ENCODE assay signal across 19 cellular contexts in the genomic region with DNA sequence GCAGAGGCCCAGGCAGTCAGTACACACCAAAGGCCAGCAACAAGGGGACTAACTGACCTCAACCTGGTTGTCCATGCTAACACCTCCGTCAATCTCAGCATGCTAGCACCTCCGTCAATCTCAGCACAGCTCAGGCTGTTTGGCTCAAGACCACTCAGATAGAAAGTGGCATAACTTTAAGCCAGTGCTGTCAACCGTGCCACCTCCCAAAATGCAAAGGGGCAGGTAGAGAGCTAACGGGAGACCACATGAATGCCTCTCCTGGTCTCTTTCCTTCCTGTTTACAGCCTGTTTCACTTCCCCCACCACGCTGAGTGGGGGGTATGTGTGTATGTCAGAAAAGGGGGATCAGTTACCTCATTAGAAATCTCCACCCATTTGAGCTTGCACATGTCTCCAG. TPM values are rescaled to one million over a fixed set of nuclear protein-coding genes. Genes with fewer than 3 reads are reported as not detected.
A peak's percentile ranks its signal among the peaks of the same experiment; 100 is the strongest.
DNase-seq lines count a peak whose midpoint lies in the region; ATAC-seq and TF ChIP-seq lines count a peak whose summit lies in the region.
"Had no signal": no experiment of that assay in that cellular context is flagged by ENCODE, and none has a peak within 500 bp of the region (broad histone marks: within the 10 kb centered on the region; RNA-seq: fewer than 3 reads in every experiment).

No MANE protein-coding gene starts in this region.

- peaks cover 50% of the 10 kb centered on the region for H3K4me1 Mint-ChIP-seq in activated CD4-positive, alpha-beta T cell treated with anti-CD3 and anti-CD28 coated beads for 36 hours
- peaks cover 56% of the 10 kb centered on the region for H3K4me1 Mint-ChIP-seq in activated T-cell treated with anti-CD3 and anti-CD28 coated beads, Interleukin-2, amount 50 U/mL, for 4 hours (ENCODE audit: low read depth)

- intact Hi-C loops in activated CD4-positive, alpha-beta T cell treated with anti-CD3 and anti-CD28 coated beads for 36 hours (cut with DNase I, micrococcal nuclease), result loop anchor here (2.0 to 10.0 kb wide), 3 partner anchors 31 to 846 kb away; partner anchors contain the start of genes EFTUD2 (in 1 of the 2) and NMT1 (in 1 of the 2)

- H3K27ac Mint-ChIP-seq in activated CD4-positive, alpha-beta T cell treated with anti-CD3 and anti-CD28 coated beads for 36 hours, result peak overlapping the region; percentile 99

- no peak for TF ChIP-seq POLR2A in GM18505 (IDR thresholded peaks at IDR 0.05; ENCODE audit: borderline replicate concordance, extremely low read depth, insufficient read depth, insufficient read length)

- CTCF ChIA-PET in activated CD4-positive, alpha-beta T cell treated with anti-CD3 and anti-CD28 coated beads for 36 hours (lab: Charles Lee), result interaction anchor here (0.7 to 2.3 kb wide), 13 partner anchors 10 to 131 kb away, joined by 3 to 28 read pairs (median 4); partner anchors contain the start of gene TMUB2

- H3K36me3 Mint-ChIP-seq in activated CD4-positive, alpha-beta T cell treated with anti-CD3 and anti-CD28 coated beads for 36 hours (ENCODE audit: low read depth), result peaks cover 57% of the 10 kb centered on the region
- H3K36me3 Mint-ChIP-seq in activated T-cell treated with anti-CD3 and anti-CD28 coated beads, Interleukin-2, amount 50 U/mL, for 4 hours (ENCODE audit: insufficient read depth), result peaks cover 36% of the 10 kb centered on the region

- POLR2A ChIA-PET in activated CD4-positive, alpha-beta T cell treated with anti-CD3 and anti-CD28 coated beads for 36 hours (lab: Charles Lee), result no interaction called here

- H3K9me3 Mint-ChIP-seq in activated CD4-positive, alpha-beta T cell treated with anti-CD3 and anti-CD28 coated beads for 36 hours (ENCODE audit: low read depth), result no peaks in the 10 kb centered on the region
- no peaks in the 10 kb centered on the region for H3K9me3 Mint-ChIP-seq in activated T-cell treated with anti-CD3 and anti-CD28 coated beads, Interleukin-2, amount 50 U/mL, for 4 hours

- ATAC-seq in activated CD4-positive, alpha-beta T cell treated with anti-CD3 and anti-CD28 coated beads for 36 hours, result peak; percentile 5
- no peak for ATAC-seq in activated T-cell treated with anti-CD3 and anti-CD28 coated beads, Interleukin-2, amount 50 U/mL, for 4 hours
- ATAC-seq in HG03457 (IDR thresholded peaks at IDR 0.05; ENCODE audit: unreplicated experiment), result no peak
- no peak for ATAC-seq in GM18505 (IDR thresholded peaks at IDR 0.05; ENCODE audit: unreplicated experiment)
- ATAC-seq: A549, gastroesophageal sphincter, left lobe of liver had no signal

- DNase-seq in activated CD4-positive, alpha-beta T cell treated with anti-CD3 and anti-CD28 coated beads for 36 hours, result peak; percentile 61
- no peak for DNase-seq in activated CD4-positive, alpha-beta T cell treated with anti-CD3 and anti-CD28 coated beads for 4 hours
- peak; percentile 80 for DNase-seq in Jurkat, Clone E6-1 (ENCODE audit: low read depth, low spot score)
- no peak for DNase-seq in activated T-cell treated with anti-CD3 and anti-CD28 coated beads, Interleukin-2, amount 50 U/mL, for 4 hours
- peak; percentile 51 for DNase-seq in stimulated activated CD8-positive, alpha-beta memory T cell treated with anti-CD3 and anti-CD28 coated beads, Interleukin-4, amount 100 ng/mL, for 48 hours
- DNase-seq in NCI-H1092 (lab: John Stamatoyannopoulos, UW), result no peak
- DNase-seq: activated effector memory CD4-positive, alpha-beta T cell treated with anti-CD3 and anti-CD28 coated beads, Interleukin-2, amount 50 U/mL, for 16 hours; EL; NCI-H1417; NK-92 treated with Interleukin-12 subunit alpha and Interleukin-12 subunit beta, amount 100 ng/mL, for 24 hours; thyroid gland had no signal

- H3K4me3 Mint-ChIP-seq in activated CD4-positive, alpha-beta T cell treated with anti-CD3 and anti-CD28 coated beads for 36 hours, result peak overlapping the region; percentile 99
- H3K4me3 Mint-ChIP-seq in activated T-cell treated with anti-CD3 and anti-CD28 coated beads, Interleukin-2, amount 50 U/mL, for 4 hours, result peak overlapping the region; percentile 84

- H3K27me3 Mint-ChIP-seq in activated CD4-positive, alpha-beta T cell treated with anti-CD3 and anti-CD28 coated beads for 36 hours, result no peaks in the 10 kb centered on the region
- no peaks in the 10 kb centered on the region for H3K27me3 Mint-ChIP-seq in activated T-cell treated with anti-CD3 and anti-CD28 coated beads, Interleukin-2, amount 50 U/mL, for 4 hours (ENCODE audit: low read depth)

- H3K4me3 ChIP-seq in Jurkat, Clone E6-1 (ENCODE audit: low read length), result peak overlapping the region; percentile 98
- H3K4me3 ChIP-seq: A549, coronary artery, gastroesophageal sphincter, thyroid gland had no signal

RNA-seq across cellular contexts. Expression of gene UBTF, which starts 3.3 kb away (rescaled TPM):
- total RNA-seq in activated CD4-positive, alpha-beta T cell treated with anti-CD3 and anti-CD28 coated beads for 36 hours, result 100 to 1,000 TPM; 127 to 162 TPM
- polyA plus RNA-seq in Jurkat, Clone E6-1 (2012; ENCODE audit: insufficient read depth, insufficient read length), result 98.0 TPM
- total RNA-seq in activated T-cell treated with anti-CD3 and anti-CD28 coated beads, Interleukin-2, amount 50 U/mL, for 4 hours, result 100 to 1,000 TPM; 147 to 158 (median 154) TPM

RNA-seq across cellular contexts. Expression of gene ATXN7L3, which starts 16.5 kb away (rescaled TPM):
- 10 to 100 TPM; 66.3 to 70.6 TPM for total RNA-seq in activated CD4-positive, alpha-beta T cell treated with anti-CD3 and anti-CD28 coated beads for 36 hours
- polyA plus RNA-seq in Jurkat, Clone E6-1 (2012; ENCODE audit: insufficient read depth, insufficient read length), result 69.5 TPM
- total RNA-seq in activated T-cell treated with anti-CD3 and anti-CD28 coated beads, Interleukin-2, amount 50 U/mL, for 4 hours, result 100 to 1,000 TPM; 101 to 111 (median 110) TPM

RNA-seq across cellular contexts. Expression of gene TMUB2, which starts 29.4 kb away (rescaled TPM):
- total RNA-seq in activated CD4-positive, alpha-beta T cell treated with anti-CD3 and anti-CD28 coated beads for 36 hours, result 10 to 100 TPM; 19.8 to 20.3 TPM
- 18.4 TPM for polyA plus RNA-seq in Jurkat, Clone E6-1 (2012; ENCODE audit: insufficient read depth, insufficient read length)
- total RNA-seq in activated T-cell treated with anti-CD3 and anti-CD28 coated beads, Interleukin-2, amount 50 U/mL, for 4 hours, result 10 to 100 TPM; 15.2 to 19.6 (median 17.9) TPM

RNA-seq across cellular contexts. Expression of gene ASB16, which starts 45.7 kb away (rescaled TPM):
- total RNA-seq in activated CD4-positive, alpha-beta T cell treated with anti-CD3 and anti-CD28 coated beads for 36 hours, result under 1 TPM; 0.14 TPM
- polyA plus RNA-seq in Jurkat, Clone E6-1 (2012; ENCODE audit: insufficient read depth, insufficient read length), result 3.0 TPM
- under 1 TPM in 2 of 3 donors, not detected in 1; 0.08 to 0.11 TPM for total RNA-seq in activated T-cell treated with anti-CD3 and anti-CD28 coated beads, Interleukin-2, amount 50 U/mL, for 4 hours
- total RNA-seq: left lobe of liver, osteocyte had no signal

RNA-seq across cellular contexts. Expression of gene SLC4A1, which starts 51.8 kb away (rescaled TPM):
- not detected for total RNA-seq in activated CD4-positive, alpha-beta T cell treated with anti-CD3 and anti-CD28 coated beads for 36 hours
- not detected for polyA plus RNA-seq in Jurkat, Clone E6-1 (2012; ENCODE audit: insufficient read depth, insufficient read length)
- not detected for total RNA-seq in activated T-cell treated with anti-CD3 and anti-CD28 coated beads, Interleukin-2, amount 50 U/mL, for 4 hours
- total RNA-seq: osteocyte; T-helper 2 cell treated with Interferon-gamma antibody and Interleukin-4, amounts not matched to agents 100 ng/mL and 5 ng/mL, for 36 hours had no signal
- polyA plus RNA-seq: A549 had no signal

Comparison
In these comparisons a context has a peak if more than half of its experiments do, and no peak if none do; other contexts are left out.
1. DNase-seq: peak in activated CD4-positive, alpha-beta T cell treated with anti-CD3 and anti-CD28 coated beads for 36 hours (single experiment), Jurkat, Clone E6-1 (single experiment) and stimulated activated CD8-positive, alpha-beta memory T cell treated with anti-CD3 and anti-CD28 coated beads, Interleukin-4, amount 100 ng/mL, for 48 hours (single experiment); none in activated CD4-positive, alpha-beta T cell treated with anti-CD3 and anti-CD28 coated beads for 4 hours (0 of 2), activated T-cell treated with anti-CD3 and anti-CD28 coated beads, Interleukin-2, amount 50 U/mL, for 4 hours (single experiment) and NCI-H1092 (single experiment).